In the genomic region with DNA sequence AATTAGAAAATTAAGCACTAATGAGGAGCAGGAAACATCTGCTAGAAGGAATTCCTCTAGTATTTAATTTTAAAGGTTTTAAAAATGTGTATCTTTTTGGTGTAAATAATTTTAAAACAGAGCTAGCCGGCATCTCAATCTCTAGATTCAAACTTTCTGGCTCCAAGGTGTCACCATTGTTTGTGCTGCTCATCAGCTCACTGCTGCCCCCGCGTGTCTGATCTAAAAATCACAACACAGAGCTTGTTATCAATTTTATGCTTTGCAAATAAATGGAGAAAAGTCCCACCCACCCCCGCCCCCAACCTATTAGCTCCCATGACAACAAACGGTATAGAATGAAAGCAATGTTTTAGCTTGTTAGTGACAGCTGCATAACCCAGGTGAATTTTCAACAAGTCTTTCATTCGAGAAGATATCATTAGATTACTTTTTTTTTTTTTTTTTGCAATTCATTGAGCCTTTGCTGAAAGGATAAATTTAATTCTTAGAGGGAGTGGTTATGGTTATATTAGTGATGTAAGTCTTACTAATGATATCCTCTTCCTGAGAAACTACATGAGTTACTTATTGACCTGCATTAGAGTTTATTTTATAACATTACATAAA, we compare ENCODE assay signal across 8 cellular contexts. TPM values are rescaled to one million over a fixed set of nuclear protein-coding genes. Genes with fewer than 3 reads are reported as not detected.
DNase-seq lines count a peak whose midpoint lies in the region; ATAC-seq, FAIRE-seq and TF ChIP-seq lines count a peak whose summit lies in the region.

No MANE protein-coding gene starts in this region.

- no peaks in the 10 kb centered on the region for H3K79me2 ChIP-seq in neural cell (replicated peaks; ENCODE audit: insufficient read depth, low read length)

- no peak for TF ChIP-seq POLR2A in GM12891 (IDR thresholded peaks at IDR 0.05; ENCODE audit: low read depth, low read length)

- H3K4me3 ChIP-seq in LNCaP clone FGC (ENCODE audit: low read depth, low read length) = peak overlapping the region; percentile 50
- H3K4me3 ChIP-seq in fibroblast of villous mesenchyme (ENCODE audit: low read depth, low read length) = peak overlapping the region; percentile 56
- H3K4me3 ChIP-seq in neural cell (ENCODE audit: low read length) = no peak overlapping the region

- H3K9me3 ChIP-seq in neural cell (ENCODE audit: low read length) = no peaks in the 10 kb centered on the region

- ATAC-seq in stimulated activated naive CD8-positive, alpha-beta T cell treated with anti-CD3 and anti-CD28 coated beads, Interleukin-15, Interleukin-2, amounts not matched to agents 100 U/mL and 50 U/mL, for 24 hours = peak; percentile 35
- no peak for ATAC-seq in HG02981 (IDR thresholded peaks at IDR 0.05; ENCODE audit: unreplicated experiment)

- peak overlapping the region; percentile 82 for H3K4me3 Mint-ChIP-seq in activated T-helper 2 cell treated with anti-CD3 and anti-CD28 coated beads, Interferon-gamma antibody, Interleukin-2, Interleukin-4, amounts not matched to agents 10 μg/mL and 5 μg/mL and 100 μg/mL, durations not matched to agents 14 hours and 24 hours and 36 hours (ENCODE audit: low read depth)

- no peaks in the 10 kb centered on the region for H3K27me3 ChIP-seq in neural cell (ENCODE audit: insufficient read depth, low read depth, low read length)

- H3K36me3 Mint-ChIP-seq in activated T-helper 2 cell treated with anti-CD3 and anti-CD28 coated beads, Interferon-gamma antibody, Interleukin-2, Interleukin-4, amounts not matched to agents 10 μg/mL and 5 μg/mL and 100 μg/mL, durations not matched to agents 14 hours and 24 hours and 36 hours (ENCODE audit: low read depth) = no peaks in the 10 kb centered on the region

- peak overlapping the region; percentile 60 for H3K27ac Mint-ChIP-seq in activated T-helper 2 cell treated with anti-CD3 and anti-CD28 coated beads, Interferon-gamma antibody, Interleukin-2, Interleukin-4, amounts not matched to agents 10 μg/mL and 5 μg/mL and 100 μg/mL, durations not matched to agents 14 hours and 24 hours and 36 hours

- TF ChIP-seq CTCF in LNCaP clone FGC (IDR thresholded peaks at IDR 0.05; ENCODE audit: control insufficient read depth, extremely low read depth, insufficient read depth) = peak; percentile 72
- peak; percentile 69 for TF ChIP-seq CTCF in fibroblast of villous mesenchyme (IDR thresholded peaks at IDR 0.05; ENCODE audit: insufficient read depth, low read depth, low read length)
- TF ChIP-seq CTCF in neural cell (IDR thresholded peaks at IDR 0.05; ENCODE audit: poor library complexity, severe bottlenecking) = peak; percentile 66

- H2AFZ ChIP-seq in neural cell (ENCODE audit: low read depth, low read length) = peak overlapping the region; percentile 21

- peak overlapping the region; percentile 48 for H3K4me2 ChIP-seq in neural cell (ENCODE audit: low read length)

- no peaks in the 10 kb centered on the region for H3K9me2 ChIP-seq in neural cell (ENCODE audit: insufficient read depth, low read length)

- peaks cover 19% of the 10 kb centered on the region for H3K27me3 Mint-ChIP-seq in activated T-helper 2 cell treated with anti-CD3 and anti-CD28 coated beads, Interferon-gamma antibody, Interleukin-2, Interleukin-4, amounts not matched to agents 10 μg/mL and 5 μg/mL and 100 μg/mL, durations not matched to agents 14 hours and 24 hours and 36 hours (ENCODE audit: low read depth)

- no peak overlapping the region for H3K9ac ChIP-seq in neural cell (ENCODE audit: low read length)

- no peak for TF ChIP-seq EP300 in neural cell (conservative IDR thresholded peaks at IDR 0.05; ENCODE audit: poor library complexity, severe bottlenecking)

- DNase-seq in GM12891 (ENCODE audit: insufficient read length, low spot score) (peak; percentile 48), LNCaP clone FGC (ENCODE audit: low read depth) (peak; percentile 40), RPMI7951 (ENCODE audit: low read depth) (peak; percentile 68), fibroblast of villous mesenchyme (ENCODE audit: low read depth) (peak; percentile 82)
- DNase-seq in activated T-helper 2 cell treated with anti-CD3 and anti-CD28 coated beads, Interferon-gamma antibody, Interleukin-2, Interleukin-4, amounts not matched to agents 10 μg/mL and 5 μg/mL and 100 μg/mL, durations not matched to agents 14 hours and 24 hours and 36 hours (ENCODE audit: low spot score) = peak; percentile 80
- DNase-seq in stimulated activated naive CD8-positive, alpha-beta T cell treated with anti-CD3 and anti-CD28 coated beads, Interleukin-15, Interleukin-2, amounts not matched to agents 100 U/mL and 50 U/mL, for 24 hours = peak; percentile 91

- H4K20me1 ChIP-seq in neural cell (ENCODE audit: insufficient read depth) = no peaks in the 10 kb centered on the region

- peak; percentile 71 for TF ChIP-seq RAD21 in neural cell (conservative IDR thresholded peaks at IDR 0.05)

- H3K4me1 Mint-ChIP-seq in activated T-helper 2 cell treated with anti-CD3 and anti-CD28 coated beads, Interferon-gamma antibody, Interleukin-2, Interleukin-4, amounts not matched to agents 10 μg/mL and 5 μg/mL and 100 μg/mL, durations not matched to agents 14 hours and 24 hours and 36 hours (ENCODE audit: low read depth) = peaks cover 14% of the 10 kb centered on the region

- H3K27ac ChIP-seq in neural cell (ENCODE audit: low read length) = no peak overlapping the region

- intact Hi-C loops in activated T-helper 2 cell treated with anti-CD3 and anti-CD28 coated beads, Interferon-gamma antibody, Interleukin-2, Interleukin-4, amounts not matched to agents 10 μg/mL and 5 μg/mL and 100 μg/mL, durations not matched to agents 14 hours and 24 hours and 36 hours (cut with micrococcal nuclease) = loop anchor here (1.0 to 2.0 kb wide), 5 partner anchors 14 to 317 kb away; no protein-coding TSS in a partner anchor

- no peaks in the 10 kb centered on the region for H3F3A ChIP-seq in neural cell (ENCODE audit: insufficient read depth, low read length, poor library complexity, severe bottlenecking)

- H3K36me3 ChIP-seq in neural cell (ENCODE audit: insufficient read depth, low read length) = no peaks in the 10 kb centered on the region

- FAIRE-seq in GM12891 (lab: Jason Lieb, UNC) = peak; percentile 79

- no peaks in the 10 kb centered on the region for H3K9me3 Mint-ChIP-seq in activated T-helper 2 cell treated with anti-CD3 and anti-CD28 coated beads, Interferon-gamma antibody, Interleukin-2, Interleukin-4, amounts not matched to agents 10 μg/mL and 5 μg/mL and 100 μg/mL, durations not matched to agents 14 hours and 24 hours and 36 hours

TF ChIP-seq in GM12891, 5 proteins besides CTCF, POLR2A, EP300 and RAD21:
- TF ChIP-seq POU2F2 (IDR thresholded peaks at IDR 0.05; ENCODE audit: low read depth, low read length) = no peak
- no peak for TF ChIP-seq SPI1 (IDR thresholded peaks at IDR 0.05; ENCODE audit: low read depth, low read length)
- no peak for TF ChIP-seq POLR2AphosphoS5 (IDR thresholded peaks at IDR 0.05; ENCODE audit: low read depth, low read length)
- no peak for TF ChIP-seq PAX5 (IDR thresholded peaks at IDR 0.05; ENCODE audit: insufficient read depth, low read length, severe bottlenecking)
- TF ChIP-seq TAF1 (IDR thresholded peaks at IDR 0.05; ENCODE audit: low read depth, low read length) = no peak
TF ChIP-seq in GM12891: peak in this region for 0.

TF ChIP-seq in neural cell, 6 proteins besides CTCF, POLR2A, EP300 and RAD21:
- TF ChIP-seq SMC3 (conservative IDR thresholded peaks at IDR 0.05; ENCODE audit: poor library complexity) (peak; percentile 70), MXI1 (conservative IDR thresholded peaks at IDR 0.05; ENCODE audit: poor library complexity, severe bottlenecking) (no peak)

RNA-seq across cellular contexts. Expression of gene ABHD12B, which starts 11.3 kb away (rescaled TPM):
- polyA plus RNA-seq in GM12891 (2012; ENCODE audit: low read depth, missing spikeins) = not detected
- 0.12 TPM in 1 of 2 replicates, not detected in the other for total RNA-seq in RPMI7951 (2014; rRNA removed; shearing (Covaris generic))
- not detected in 2 replicates for total RNA-seq in activated T-helper 2 cell treated with anti-CD3 and anti-CD28 coated beads, Interferon-gamma antibody, Interleukin-2, Interleukin-4, amounts not matched to agents 10 μg/mL and 5 μg/mL and 100 μg/mL, durations not matched to agents 14 hours and 24 hours and 36 hours
- total RNA-seq in fibroblast of villous mesenchyme = not detected in 2 replicates
- not detected in 2 replicates for polyA plus RNA-seq in neural cell
- not detected in 2 replicates for polyA minus RNA-seq in neural cell

RNA-seq across cellular contexts. Expression of gene NIN, which starts 29.6 kb away (rescaled TPM):
- 41.6 TPM for polyA plus RNA-seq in GM12891 (2012; ENCODE audit: low read depth, missing spikeins)
- total RNA-seq in RPMI7951 (2014; rRNA removed; shearing (Covaris generic)) = 18.8 and 20.7 TPM in 2 replicates
- total RNA-seq in activated T-helper 2 cell treated with anti-CD3 and anti-CD28 coated beads, Interferon-gamma antibody, Interleukin-2, Interleukin-4, amounts not matched to agents 10 μg/mL and 5 μg/mL and 100 μg/mL, durations not matched to agents 14 hours and 24 hours and 36 hours = 43.0 and 45.1 TPM in 2 replicates
- total RNA-seq in fibroblast of villous mesenchyme = 29.8 and 33.2 TPM in 2 replicates
- 34.1 and 47.6 TPM in 2 replicates for polyA plus RNA-seq in neural cell
- 57.9 and 63.6 TPM in 2 replicates for polyA minus RNA-seq in neural cell

Comparison
In these comparisons a context has a peak if more than half of its experiments do, and no peak if none do; other contexts are left out.
1. DNase-seq: peak in every context shown above with its lines; median percentile 91 in stimulated activated naive CD8-positive, alpha-beta T cell treated with anti-CD3 and anti-CD28 coated beads, Interleukin-15, Interleukin-2, amounts not matched to agents 100 U/mL and 50 U/mL, for 24 hours; 82 in fibroblast of villous mesenchyme; 80 in activated T-helper 2 cell treated with anti-CD3 and anti-CD28 coated beads, Interferon-gamma antibody, Interleukin-2, Interleukin-4, amounts not matched to agents 10 μg/mL and 5 μg/mL and 100 μg/mL, durations not matched to agents 14 hours and 24 hours and 36 hours; 68 in RPMI7951; 48 in GM12891; 40 in LNCaP clone FGC.